ENCODE assay signal across 2 cellular contexts in genomic region chr7:100568936-100569844, GRCh38.
A peak's percentile ranks its signal among the peaks of the same experiment; 100 is the strongest.
TF ChIP-seq lines count a peak whose summit lies in the region.

No MANE protein-coding gene starts in this region.

TF ChIP-seq in Ishikawa, 13 proteins besides CTCF, POLR2A, EP300 and RAD21:
- TF ChIP-seq FOXM1 (IDR thresholded peaks at IDR 0.05; ENCODE audit: borderline replicate concordance, low read depth) (no peak), TEAD4 (IDR thresholded peaks at IDR 0.05) (no peak), REST (IDR thresholded peaks at IDR 0.05; ENCODE audit: low read depth) (no peak), YY1 (IDR thresholded peaks at IDR 0.05; ENCODE audit: low read depth) (no peak), EGR1 (IDR thresholded peaks at IDR 0.05) (no peak), ZBTB7A (IDR thresholded peaks at IDR 0.05; ENCODE audit: low read depth) (no peak), USF1 (IDR thresholded peaks at IDR 0.05) (0 out of 2 replicates have a peak, but pooled peaks have one; percentile 6), MAX (IDR thresholded peaks at IDR 0.05) (no peak)

TF ChIP-seq in HepG2, 621 proteins besides CTCF, POLR2A, EP300 and RAD21 (continues in another document):
- TF ChIP-seq PREB (CRISPR knock-in tag; IDR thresholded peaks at IDR 0.05) (0 out of 2 replicates have a peak, but pooled peaks have one; percentile 9), PPARG (CRISPR knock-in tag; conservative IDR thresholded peaks at IDR 0.05) (peak; percentile 40; the same call in 1 of the 2 replicates), ZNF34 (CRISPR knock-in tag; IDR thresholded peaks at IDR 0.05; ENCODE audit: borderline replicate concordance) (peak; percentile 94), ZNF616 (CRISPR knock-in tag; IDR thresholded peaks at IDR 0.05; ENCODE audit: low read depth) (no peak; the same call in 1 of the 2 replicates), DR1 (CRISPR knock-in tag; IDR thresholded peaks at IDR 0.05) (peak; percentile 63; the same call in 1 of the 2 replicates), FIP1L1 (IDR thresholded peaks at IDR 0.05; ENCODE audit: borderline replicate concordance, insufficient read depth, low read depth, low read length) (peak; percentile 81; the same call in 1 of the 2 replicates), ZNF329 (CRISPR knock-in tag; IDR thresholded peaks at IDR 0.05; ENCODE audit: low read depth) (peak; percentile 52), KDM4B (CRISPR knock-in tag; IDR thresholded peaks at IDR 0.05) (no peak), SNAPC2 (CRISPR knock-in tag; IDR thresholded peaks at IDR 0.05) (peak; percentile 73), HNRNPLL (IDR thresholded peaks at IDR 0.05; ENCODE audit: low read depth, low read length, poor library complexity, severe bottlenecking) (no peak), ZFAT (CRISPR knock-in tag; conservative IDR thresholded peaks at IDR 0.05) (no peak), SP4 (CRISPR knock-in tag; IDR thresholded peaks at IDR 0.05) (peak; percentile 63), TOPORS (CRISPR knock-in tag; IDR thresholded peaks at IDR 0.05) (peak; percentile 88), CREM (IDR thresholded peaks at IDR 0.05) (no peak; the same call in 1 of the 2 replicates), CREM (CRISPR knock-in tag; IDR thresholded peaks at IDR 0.05) (no peak), MAX (IDR thresholded peaks at IDR 0.05) (no peak), ATRX (CRISPR knock-in tag; IDR thresholded peaks at IDR 0.05; ENCODE audit: borderline replicate concordance) (no peak), ZNF256 (CRISPR knock-in tag; conservative IDR thresholded peaks at IDR 0.05) (no peak), HMGXB3 (CRISPR knock-in tag; IDR thresholded peaks at IDR 0.05; ENCODE audit: borderline replicate concordance) (peak; percentile 79; the same call in 1 of the 2 replicates), STAG1 (CRISPR knock-in tag; IDR thresholded peaks at IDR 0.05) (peak; percentile 46), KIAA2018 (CRISPR knock-in tag; IDR thresholded peaks at IDR 0.05; ENCODE audit: borderline replicate concordance) (no peak), RARG (CRISPR knock-in tag; IDR thresholded peaks at IDR 0.05; ENCODE audit: low read depth) (no peak), MED13 (CRISPR knock-in tag; IDR thresholded peaks at IDR 0.05) (no peak), ZNF24 (IDR thresholded peaks at IDR 0.05) (no peak), HMG20A (CRISPR knock-in tag; IDR thresholded peaks at IDR 0.05; ENCODE audit: borderline replicate concordance) (no peak; the same call in 1 of the 2 replicates), ZSCAN31 (CRISPR knock-in tag; IDR thresholded peaks at IDR 0.05; ENCODE audit: low read depth) (peak; percentile 91), ZNF788 (CRISPR knock-in tag; IDR thresholded peaks at IDR 0.05; ENCODE audit: borderline replicate concordance) (peak; percentile 89; the same call in 1 of the 2 replicates), ZFP36 (IDR thresholded peaks at IDR 0.05; ENCODE audit: borderline replicate concordance, low read depth, low read length, partially characterized antibody) (no peak), RNF2 (conservative IDR thresholded peaks at IDR 0.05; ENCODE audit: low read depth) (no peak), SIX1 (CRISPR knock-in tag; IDR thresholded peaks at IDR 0.05; ENCODE audit: borderline replicate concordance) (no peak), MTA3 (CRISPR knock-in tag; IDR thresholded peaks at IDR 0.05) (no peak), ZNF18 (CRISPR knock-in tag; IDR thresholded peaks at IDR 0.05; ENCODE audit: insufficient replicate concordance) (no peak), ARID4A (CRISPR knock-in tag; IDR thresholded peaks at IDR 0.05; ENCODE audit: borderline replicate concordance) (peak; percentile 70; the same call in 1 of the 2 replicates), HIVEP1 (CRISPR knock-in tag; IDR thresholded peaks at IDR 0.05) (no peak), RCOR2 (CRISPR knock-in tag; IDR thresholded peaks at IDR 0.05) (no peak), ZNF737 (CRISPR knock-in tag; IDR thresholded peaks at IDR 0.05; ENCODE audit: borderline replicate concordance) (0 out of 2 replicates have a peak, but pooled peaks have one; percentile 21), HDAC2 (CRISPR knock-in tag; IDR thresholded peaks at IDR 0.05) (peak; percentile 42), CBX5 (CRISPR knock-in tag; IDR thresholded peaks at IDR 0.05; ENCODE audit: borderline replicate concordance) (peak; percentile 41; the same call in 1 of the 2 replicates), AKAP8 (CRISPR knock-in tag; IDR thresholded peaks at IDR 0.05) (no peak; the same call in 1 of the 2 replicates), NR2F2 (IDR thresholded peaks at IDR 0.05; ENCODE audit: borderline replicate concordance, low read depth) (no peak), MAFG (CRISPR knock-in tag; IDR thresholded peaks at IDR 0.05) (no peak), IKZF4 (CRISPR knock-in tag; IDR thresholded peaks at IDR 0.05; ENCODE audit: borderline replicate concordance, low read depth, not compliant biosample characterization) (no peak), PHF20 (CRISPR knock-in tag; IDR thresholded peaks at IDR 0.05) (no peak; the same call in 1 of the 2 replicates)
